In the genomic region with DNA sequence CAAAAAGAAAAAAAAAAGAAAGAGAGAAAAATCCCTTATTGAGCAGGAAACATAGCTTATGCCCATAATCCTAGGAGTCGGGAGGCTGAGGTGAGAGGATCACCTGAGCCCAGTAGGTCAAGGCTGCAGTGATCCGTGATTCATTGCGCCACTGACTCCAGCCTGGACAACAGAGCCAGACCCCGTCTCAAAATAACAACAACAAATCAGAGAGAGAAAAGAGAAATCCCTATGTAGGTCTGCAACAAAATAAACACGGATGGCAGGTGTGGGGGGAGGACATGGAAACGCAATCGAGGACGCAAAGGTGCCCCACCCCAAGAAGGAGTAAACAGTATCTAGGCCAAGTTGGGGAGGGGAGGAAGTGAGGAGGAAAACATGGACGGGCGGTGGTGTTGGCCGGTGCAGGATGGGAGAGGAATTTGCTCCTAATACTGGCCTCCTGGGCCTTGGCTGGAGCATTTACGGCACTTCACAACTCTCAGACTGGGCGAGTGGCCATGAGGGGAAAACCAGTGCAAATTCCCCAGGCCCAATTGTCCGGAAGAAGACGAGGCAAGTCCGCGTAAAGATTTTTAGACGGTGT, we compare ENCODE assay signal across 8 cellular contexts. TPM values are rescaled to one million over a fixed set of nuclear protein-coding genes. Genes with fewer than 3 reads are reported as not detected.
DNase-seq lines count a peak whose midpoint lies in the region; ATAC-seq, FAIRE-seq and TF ChIP-seq lines count a peak whose summit lies in the region.

No MANE protein-coding gene starts in this region.

- H3K9me3 Mint-ChIP-seq in astrocyte (ENCODE audit: unreplicated experiment) (peaks cover 2% of the 10 kb centered on the region), type B pancreatic cell (peaks cover 3% of the 10 kb centered on the region)

- peaks cover 40% of the 10 kb centered on the region for H3K79me2 ChIP-seq in astrocyte (ENCODE audit: insufficient read depth, low read length)
- peaks cover 54% of the 10 kb centered on the region for H3K79me2 ChIP-seq in HepG2 (ENCODE audit: insufficient read depth, low read length)

- H3K4me1 ChIP-seq in astrocyte (ENCODE audit: insufficient read depth, low read length), result peaks cover 9% of the 10 kb centered on the region
- H3K4me1 ChIP-seq in HepG2 (ENCODE audit: insufficient read depth, low read length), result peaks cover 69% of the 10 kb centered on the region

- H4K20me1 ChIP-seq in astrocyte (ENCODE audit: insufficient read depth, low read length) (peaks cover 30% of the 10 kb centered on the region), HepG2 (ENCODE audit: insufficient read depth, low read length) (peaks cover 13% of the 10 kb centered on the region)

- H3K27me3 Mint-ChIP-seq in astrocyte (ENCODE audit: low read depth, unreplicated experiment), result no peaks in the 10 kb centered on the region
- no peaks in the 10 kb centered on the region for H3K27me3 Mint-ChIP-seq in type B pancreatic cell

- H3K36me3 ChIP-seq in astrocyte (ENCODE audit: insufficient read depth, low read length), result peaks cover 19% of the 10 kb centered on the region
- peaks cover 7 to 24% of the 10 kb centered on the region in 2 experiments; a peak in 4 of 5 replicates for H3K36me3 ChIP-seq in HepG2 (replicated peaks in 1 of 2; ENCODE audit: control insufficient read depth in 1 of 2, insufficient read depth in 2 of 2, low read length in 2 of 2)

- no peak for TF ChIP-seq POLR2A in HepG2 (IDR thresholded peaks at IDR 0.05; ENCODE audit: insufficient read depth in 1 of 2, low read depth in 2 of 2, low read length in 2 of 2)

- TF ChIP-seq CTCF in AG09309 (IDR thresholded peaks at IDR 0.05; ENCODE audit: control insufficient read depth, insufficient read depth, low read depth, low read length, missing control alignments) (no peak), astrocyte (IDR thresholded peaks at IDR 0.05; ENCODE audit: insufficient read depth, low read depth, low read length) (no peak), HepG2 (CRISPR knock-in tag; IDR thresholded peaks at IDR 0.05) (no peak), type B pancreatic cell (conservative IDR thresholded peaks at IDR 0.05) (no peak)

- 91% methylated on average over 18 of the region's 18 CpGs for WGBS in HepG2 (ENCODE audit: low lambda C conversion rate)

- H3K27ac Mint-ChIP-seq in astrocyte (ENCODE audit: unreplicated experiment) (peak overlapping the region; percentile 98), type B pancreatic cell (peak overlapping the region; percentile 100)

- H2AFZ ChIP-seq in astrocyte (ENCODE audit: low read depth, low read length), result no peak overlapping the region
- no peak overlapping the region for H2AFZ ChIP-seq in HepG2 (ENCODE audit: low read length)

- intact Hi-C loops in HepG2 (cut with micrococcal nuclease; ENCODE audit: unreplicated experiment), result loop anchor here (5.0 kb wide), 1 partner anchor 39 kb away; the partner anchor contains the start of gene ILF2

- H3K27ac ChIP-seq in astrocyte (ENCODE audit: low read depth, low read length) (peak overlapping the region; percentile 100), HepG2 (ENCODE audit: extremely low read length, insufficient read depth, low read length) (peak overlapping the region; percentile 100)

- H3K4me3 Mint-ChIP-seq in astrocyte (ENCODE audit: unreplicated experiment) (peak overlapping the region; percentile 97), type B pancreatic cell (peak overlapping the region; percentile 99)

- FAIRE-seq in astrocyte (lab: Jason Lieb, UNC) (no peak), HepG2 (lab: Jason Lieb, UNC) (no peak)

- H3K9me3 ChIP-seq in astrocyte (ENCODE audit: insufficient read depth, low read depth, low read length), result no peaks in the 10 kb centered on the region
- no peaks in the 10 kb centered on the region for H3K9me3 ChIP-seq in HepG2 (ENCODE audit: low read length)

- peak; percentile 6 for ATAC-seq in HG02759 (IDR thresholded peaks at IDR 0.05; ENCODE audit: unreplicated experiment)
- ATAC-seq in HepG2, result no peak

- CTCF ChIA-PET in HepG2 (lab: Yijun Ruan, JAX; ENCODE audit: low intra/inter-chr PET ratio, low total read pairs), result no interaction called here

- in situ Hi-C loops in HepG2 (cut with HindIII; ENCODE audit: extremely low pct_ligation_motif_present, low pct_unique_long_range_greater_than_20kb) (no loop called here), ACHN (cut with HindIII; ENCODE audit: low pct_ligation_motif_present, low pct_unique_long_range_greater_than_20kb, low sequenced_read_pairs) (no loop called here)

- TF ChIP-seq RAD21 in HepG2 (CRISPR knock-in tag; IDR thresholded peaks at IDR 0.05), result no peak

- no TSS peak for BruUV-seq in HepG2 (replicated peaks; lab: Mats Ljungman, UMichigan)

- no peak for TF ChIP-seq EP300 in HepG2 (IDR thresholded peaks at IDR 0.05; ENCODE audit: low read depth in 2 of 2, low read length in 2 of 2)
- TF ChIP-seq EP300 in HepG2 (CRISPR knock-in tag; IDR thresholded peaks at IDR 0.05; ENCODE audit: borderline replicate concordance), result no peak

- H3K27me3 ChIP-seq in astrocyte (ENCODE audit: insufficient read depth, low read length) (no peaks in the 10 kb centered on the region), HepG2 (ENCODE audit: control insufficient read depth in 1 of 2, insufficient read depth in 2 of 2, low read length in 2 of 2) (no peaks in the 10 kb centered on the region)

- H3K9ac ChIP-seq in astrocyte (ENCODE audit: low read length) (peak overlapping the region; percentile 100), HepG2 (ENCODE audit: insufficient read depth, low read depth, low read length) (no peak overlapping the region)

- peak overlapping the region; percentile 94 for H3K4me2 ChIP-seq in astrocyte (ENCODE audit: low read length)
- peak overlapping the region; percentile 33 for H3K4me2 ChIP-seq in HepG2 (ENCODE audit: low read depth, low read length)

- H3K4me1 Mint-ChIP-seq in astrocyte (ENCODE audit: low read depth, unreplicated experiment), result peaks cover 14% of the 10 kb centered on the region
- H3K4me1 Mint-ChIP-seq in type B pancreatic cell (ENCODE audit: unreplicated experiment), result peaks cover 30% of the 10 kb centered on the region

- POLR2A ChIA-PET in HepG2 (lab: Yijun Ruan, JAX), result interaction anchor here (0.5 to 2.7 kb wide), 32 partner anchors 10 to 345 kb away, joined by 3 to 63 read pairs (median 5); partner anchors contain the start of genes ILF2, INTS3, S100A14 and S100A16

- peaks cover 9% of the 10 kb centered on the region for H3K36me3 Mint-ChIP-seq in astrocyte (ENCODE audit: low read depth, unreplicated experiment)
- H3K36me3 Mint-ChIP-seq in type B pancreatic cell, result peaks cover 28% of the 10 kb centered on the region

- H3K4me3 ChIP-seq in AG09309 (ENCODE audit: control insufficient read depth, low read depth, low read length) (peak overlapping the region; percentile 89), astrocyte (ENCODE audit: insufficient read depth, low read depth, low read length) (peak overlapping the region; percentile 93), HepG2 (replicated peaks in 1 of 3; ENCODE audit: insufficient read depth in 1 of 3, low read depth in 2 of 3, low read length in 3 of 3) (no peak overlapping the region; a peak in 1 of 6 replicates)

- no peak for DNase-seq in AG09309 (ENCODE audit: low read depth)
- DNase-seq in astrocyte (ENCODE audit: low read depth), result no peak
- DNase-seq in HepG2 (ENCODE audit: low spot score), result no peak
- no peak for DNase-seq in type B pancreatic cell (ENCODE audit: extremely low spot score, unreplicated experiment)
- DNase-seq in ACHN, result no peak
- no peak for DNase-seq in NOMO-1 (lab: John Stamatoyannopoulos, UW; ENCODE audit: unreplicated experiment in 2 of 2)
- DNase-seq in NCI-H1436 treated with DMSO at 0.1 percent for 48 hours (lab: John Stamatoyannopoulos, UW), result no peak

RNA-seq across cellular contexts. Expression of gene CHTOP, which starts 0.6 kb away (rescaled TPM):
- total RNA-seq in astrocyte (46.7 and 56.4 TPM in 2 replicates), HepG2 (2016; rRNA removed; fragmentation: Illumina TruSeq; extraction: Trizol) (35.4 and 38.0 TPM in 2 replicates), type B pancreatic cell (ENCODE audit: low replicate concordance) (87.5 and 108 TPM in 2 replicates)
- total RNA-seq in HepG2 (2016; cell fraction: cytosol; rRNA removed; fragmentation: Illumina TruSeq; extraction: Trizol; ENCODE audit: low read depth), result 14.3 and 17.0 TPM in 2 replicates
- total RNA-seq in HepG2 (2016; cell fraction: insoluble cytoplasmic fraction; rRNA removed; fragmentation: Illumina TruSeq; extraction: Trizol), result 34.0 and 41.6 TPM in 2 replicates
- 24.6 and 26.6 TPM in 2 replicates for total RNA-seq in HepG2 (2016; cell fraction: membrane; rRNA removed; fragmentation: Illumina TruSeq; extraction: Trizol)
- total RNA-seq in HepG2 (2016; cell fraction: nucleus; rRNA removed; fragmentation: Illumina TruSeq; extraction: Trizol), result 60.5 and 67.4 TPM in 2 replicates
- 47.1 and 51.9 TPM in 2 replicates for polyA plus RNA-seq in HepG2 (2011; rRNA removed)
- polyA plus RNA-seq in HepG2 (2011; cell fraction: cytosol; rRNA removed), result 33.6 and 37.2 TPM in 2 replicates
- 57.8 and 64.5 TPM in 2 replicates for polyA plus RNA-seq in HepG2 (2011; cell fraction: nucleus; rRNA removed)
- polyA plus RNA-seq in HepG2 (2012), result 40.9 and 49.6 TPM in 2 replicates
- polyA plus RNA-seq in HepG2 (2016; cell fraction: cytosol; fragmentation: Illumina TruSeq; extraction: Trizol; ENCODE audit: low read depth), result 11.0 and 11.5 TPM in 2 replicates
- polyA plus RNA-seq in HepG2 (2016; cell fraction: insoluble cytoplasmic fraction; fragmentation: Illumina TruSeq; extraction: Trizol; ENCODE audit: low read depth), result 59.9 and 65.3 TPM in 2 replicates
- polyA plus RNA-seq in HepG2 (2016; cell fraction: membrane; fragmentation: Illumina TruSeq; extraction: Trizol; ENCODE audit: low read depth), result 17.8 and 18.3 TPM in 2 replicates
- 108 TPM in 2 replicates for polyA plus RNA-seq in HepG2 (2016; cell fraction: nucleus; fragmentation: Illumina TruSeq; extraction: Trizol; ENCODE audit: insufficient read depth, low read depth)
- 34.2 and 56.3 TPM in 2 replicates for polyA minus RNA-seq in HepG2 (2011; rRNA and poly(A)+ RNA removed; ENCODE audit: low replicate concordance)
- 16.0 and 16.8 TPM in 2 replicates for polyA minus RNA-seq in HepG2 (2011; cell fraction: cytosol; rRNA and poly(A)+ RNA removed)
- polyA minus RNA-seq in HepG2 (2011; cell fraction: nucleus; rRNA and poly(A)+ RNA removed), result 134 and 152 TPM in 2 replicates

RNA-seq across cellular contexts. Expression of gene S100A1, which starts 5.0 kb away (rescaled TPM):
- total RNA-seq in astrocyte (1.7 and 4.1 TPM in 2 replicates), HepG2 (2016; rRNA removed; fragmentation: Illumina TruSeq; extraction: Trizol) (120 and 151 TPM in 2 replicates), type B pancreatic cell (ENCODE audit: low replicate concordance) (0.97 TPM in 1 of 2 replicates, not detected in the other)
- 28.0 and 35.5 TPM in 2 replicates for total RNA-seq in HepG2 (2016; cell fraction: cytosol; rRNA removed; fragmentation: Illumina TruSeq; extraction: Trizol; ENCODE audit: low read depth)
- 119 and 133 TPM in 2 replicates for total RNA-seq in HepG2 (2016; cell fraction: insoluble cytoplasmic fraction; rRNA removed; fragmentation: Illumina TruSeq; extraction: Trizol)
- 48.1 and 56.1 TPM in 2 replicates for total RNA-seq in HepG2 (2016; cell fraction: membrane; rRNA removed; fragmentation: Illumina TruSeq; extraction: Trizol)
- total RNA-seq in HepG2 (2016; cell fraction: nucleus; rRNA removed; fragmentation: Illumina TruSeq; extraction: Trizol), result 54.6 and 59.6 TPM in 2 replicates
- polyA plus RNA-seq in HepG2 (2011; rRNA removed), result 238 and 251 TPM in 2 replicates
- polyA plus RNA-seq in HepG2 (2011; cell fraction: cytosol; rRNA removed), result 339 and 395 TPM in 2 replicates
- polyA plus RNA-seq in HepG2 (2011; cell fraction: nucleus; rRNA removed), result 68.2 and 87.5 TPM in 2 replicates
- polyA plus RNA-seq in HepG2 (2012), result 109 and 178 TPM in 2 replicates
- 100 and 132 TPM in 2 replicates for polyA plus RNA-seq in HepG2 (2016; cell fraction: cytosol; fragmentation: Illumina TruSeq; extraction: Trizol; ENCODE audit: low read depth)
- 381 and 401 TPM in 2 replicates for polyA plus RNA-seq in HepG2 (2016; cell fraction: insoluble cytoplasmic fraction; fragmentation: Illumina TruSeq; extraction: Trizol; ENCODE audit: low read depth)
- 143 and 156 TPM in 2 replicates for polyA plus RNA-seq in HepG2 (2016; cell fraction: membrane; fragmentation: Illumina TruSeq; extraction: Trizol; ENCODE audit: low read depth)
- polyA plus RNA-seq in HepG2 (2016; cell fraction: nucleus; fragmentation: Illumina TruSeq; extraction: Trizol; ENCODE audit: insufficient read depth, low read depth), result 222 and 236 TPM in 2 replicates
- 3.5 and 272 TPM in 2 replicates for polyA minus RNA-seq in HepG2 (2011; rRNA and poly(A)+ RNA removed; ENCODE audit: low replicate concordance)
- 102 and 128 TPM in 2 replicates for polyA minus RNA-seq in HepG2 (2011; cell fraction: cytosol; rRNA and poly(A)+ RNA removed)
- 35.0 and 41.2 TPM in 2 replicates for polyA minus RNA-seq in HepG2 (2011; cell fraction: nucleus; rRNA and poly(A)+ RNA removed)

RNA-seq across cellular contexts. Expression of gene S100A13, which starts 5.9 kb away (rescaled TPM):
- total RNA-seq in astrocyte (134 and 172 TPM in 2 replicates), HepG2 (2016; rRNA removed; fragmentation: Illumina TruSeq; extraction: Trizol) (89.5 and 115 TPM in 2 replicates), type B pancreatic cell (ENCODE audit: low replicate concordance) (58.3 and 102 TPM in 2 replicates)
- 78.4 and 101 TPM in 2 replicates for total RNA-seq in HepG2 (2016; cell fraction: cytosol; rRNA removed; fragmentation: Illumina TruSeq; extraction: Trizol; ENCODE audit: low read depth)
- 101 and 125 TPM in 2 replicates for total RNA-seq in HepG2 (2016; cell fraction: insoluble cytoplasmic fraction; rRNA removed; fragmentation: Illumina TruSeq; extraction: Trizol)
- total RNA-seq in HepG2 (2016; cell fraction: membrane; rRNA removed; fragmentation: Illumina TruSeq; extraction: Trizol), result 88.5 and 93.4 TPM in 2 replicates
- 30.0 and 35.1 TPM in 2 replicates for total RNA-seq in HepG2 (2016; cell fraction: nucleus; rRNA removed; fragmentation: Illumina TruSeq; extraction: Trizol)
- 172 TPM in 2 replicates for polyA plus RNA-seq in HepG2 (2011; rRNA removed)
- polyA plus RNA-seq in HepG2 (2011; cell fraction: cytosol; rRNA removed), result 139 and 163 TPM in 2 replicates
- polyA plus RNA-seq in HepG2 (2011; cell fraction: nucleus; rRNA removed), result 32.1 and 42.4 TPM in 2 replicates
- 56.6 and 75.4 TPM in 2 replicates for polyA plus RNA-seq in HepG2 (2012)
- 82.7 and 114 TPM in 2 replicates for polyA plus RNA-seq in HepG2 (2016; cell fraction: cytosol; fragmentation: Illumina TruSeq; extraction: Trizol; ENCODE audit: low read depth)
- polyA plus RNA-seq in HepG2 (2016; cell fraction: insoluble cytoplasmic fraction; fragmentation: Illumina TruSeq; extraction: Trizol; ENCODE audit: low read depth), result 106 and 116 TPM in 2 replicates
- 65.7 and 84.0 TPM in 2 replicates for polyA plus RNA-seq in HepG2 (2016; cell fraction: membrane; fragmentation: Illumina TruSeq; extraction: Trizol; ENCODE audit: low read depth)
- 50.7 and 51.1 TPM in 2 replicates for polyA plus RNA-seq in HepG2 (2016; cell fraction: nucleus; fragmentation: Illumina TruSeq; extraction: Trizol; ENCODE audit: insufficient read depth, low read depth)
- 42.6 and 182 TPM in 2 replicates for polyA minus RNA-seq in HepG2 (2011; rRNA and poly(A)+ RNA removed; ENCODE audit: low replicate concordance)
- 11.7 and 13.7 TPM in 2 replicates for polyA minus RNA-seq in HepG2 (2011; cell fraction: cytosol; rRNA and poly(A)+ RNA removed)
- polyA minus RNA-seq in HepG2 (2011; cell fraction: nucleus; rRNA and poly(A)+ RNA removed), result 6.7 and 6.8 TPM in 2 replicates

RNA-seq across cellular contexts. Expression of gene S100A14, which starts 17.1 kb away (rescaled TPM):
- total RNA-seq in astrocyte (0.38 and 0.57 TPM in 2 replicates), HepG2 (2016; rRNA removed; fragmentation: Illumina TruSeq; extraction: Trizol) (1.4 and 2.0 TPM in 2 replicates), type B pancreatic cell (ENCODE audit: low replicate concordance) (139 and 266 TPM in 2 replicates)
- total RNA-seq in HepG2 (2016; cell fraction: cytosol; rRNA removed; fragmentation: Illumina TruSeq; extraction: Trizol; ENCODE audit: low read depth), result 1.2 and 1.6 TPM in 2 replicates
- total RNA-seq in HepG2 (2016; cell fraction: insoluble cytoplasmic fraction; rRNA removed; fragmentation: Illumina TruSeq; extraction: Trizol), result 1.8 and 2.4 TPM in 2 replicates
- total RNA-seq in HepG2 (2016; cell fraction: membrane; rRNA removed; fragmentation: Illumina TruSeq; extraction: Trizol), result 2.2 and 2.4 TPM in 2 replicates
- 0.75 and 1.1 TPM in 2 replicates for total RNA-seq in HepG2 (2016; cell fraction: nucleus; rRNA removed; fragmentation: Illumina TruSeq; extraction: Trizol)
- polyA plus RNA-seq in HepG2 (2011; rRNA removed), result 7.7 and 10.8 TPM in 2 replicates
- polyA plus RNA-seq in HepG2 (2011; cell fraction: cytosol; rRNA removed), result 11.2 and 16.8 TPM in 2 replicates
- 1.5 and 3.7 TPM in 2 replicates for polyA plus RNA-seq in HepG2 (2011; cell fraction: nucleus; rRNA removed)
- polyA plus RNA-seq in HepG2 (2012), result 4.8 and 6.4 TPM in 2 replicates
- polyA plus RNA-seq in HepG2 (2016; cell fraction: cytosol; fragmentation: Illumina TruSeq; extraction: Trizol; ENCODE audit: low read depth), result 1.8 and 2.7 TPM in 2 replicates
- 2.4 and 2.9 TPM in 2 replicates for polyA plus RNA-seq in HepG2 (2016; cell fraction: insoluble cytoplasmic fraction; fragmentation: Illumina TruSeq; extraction: Trizol; ENCODE audit: low read depth)
- polyA plus RNA-seq in HepG2 (2016; cell fraction: membrane; fragmentation: Illumina TruSeq; extraction: Trizol; ENCODE audit: low read depth), result 3.3 TPM in 2 replicates
- polyA plus RNA-seq in HepG2 (2016; cell fraction: nucleus; fragmentation: Illumina TruSeq; extraction: Trizol; ENCODE audit: insufficient read depth, low read depth), result 1.6 and 2.4 TPM in 2 replicates
- 2.0 and 23.9 TPM in 2 replicates for polyA minus RNA-seq in HepG2 (2011; rRNA and poly(A)+ RNA removed; ENCODE audit: low replicate concordance)
- 1.5 and 2.7 TPM in 2 replicates for polyA minus RNA-seq in HepG2 (2011; cell fraction: cytosol; rRNA and poly(A)+ RNA removed)
- polyA minus RNA-seq in HepG2 (2011; cell fraction: nucleus; rRNA and poly(A)+ RNA removed), result not detected in 2 replicates

RNA-seq across cellular contexts. Expression of gene S100A16, which starts 20.3 kb away (rescaled TPM):
- 48.8 and 54.4 TPM in 2 replicates for total RNA-seq in astrocyte
- 46.0 and 51.2 TPM in 2 replicates for total RNA-seq in HepG2 (2016; rRNA removed; fragmentation: Illumina TruSeq; extraction: Trizol)
- total RNA-seq in HepG2 (2016; cell fraction: cytosol; rRNA removed; fragmentation: Illumina TruSeq; extraction: Trizol; ENCODE audit: low read depth), result 35.2 and 50.8 TPM in 2 replicates
- 46.0 and 49.1 TPM in 2 replicates for total RNA-seq in HepG2 (2016; cell fraction: insoluble cytoplasmic fraction; rRNA removed; fragmentation: Illumina TruSeq; extraction: Trizol)
- total RNA-seq in HepG2 (2016; cell fraction: membrane; rRNA removed; fragmentation: Illumina TruSeq; extraction: Trizol), result 64.5 and 88.0 TPM in 2 replicates
- 17.2 and 18.5 TPM in 2 replicates for total RNA-seq in HepG2 (2016; cell fraction: nucleus; rRNA removed; fragmentation: Illumina TruSeq; extraction: Trizol)
- polyA plus RNA-seq in HepG2 (2011; rRNA removed), result 195 and 203 TPM in 2 replicates
- polyA plus RNA-seq in HepG2 (2011; cell fraction: cytosol; rRNA removed), result 207 and 257 TPM in 2 replicates
- polyA plus RNA-seq in HepG2 (2011; cell fraction: nucleus; rRNA removed), result 63.0 and 64.5 TPM in 2 replicates
- polyA plus RNA-seq in HepG2 (2012), result 50.0 and 61.9 TPM in 2 replicates
- 56.0 and 73.0 TPM in 2 replicates for polyA plus RNA-seq in HepG2 (2016; cell fraction: cytosol; fragmentation: Illumina TruSeq; extraction: Trizol; ENCODE audit: low read depth)
- polyA plus RNA-seq in HepG2 (2016; cell fraction: insoluble cytoplasmic fraction; fragmentation: Illumina TruSeq; extraction: Trizol; ENCODE audit: low read depth), result 58.3 and 61.2 TPM in 2 replicates
- polyA plus RNA-seq in HepG2 (2016; cell fraction: membrane; fragmentation: Illumina TruSeq; extraction: Trizol; ENCODE audit: low read depth), result 82.4 and 91.4 TPM in 2 replicates
- polyA plus RNA-seq in HepG2 (2016; cell fraction: nucleus; fragmentation: Illumina TruSeq; extraction: Trizol; ENCODE audit: insufficient read depth, low read depth), result 34.9 and 35.7 TPM in 2 replicates
- polyA minus RNA-seq in HepG2 (2011; rRNA and poly(A)+ RNA removed; ENCODE audit: low replicate concordance), result 116 and 347 TPM in 2 replicates
- 41.2 and 43.1 TPM in 2 replicates for polyA minus RNA-seq in HepG2 (2011; cell fraction: cytosol; rRNA and poly(A)+ RNA removed)
- 31.9 and 35.2 TPM in 2 replicates for polyA minus RNA-seq in HepG2 (2011; cell fraction: nucleus; rRNA and poly(A)+ RNA removed)
- 173 and 517 TPM in 2 replicates for total RNA-seq in type B pancreatic cell (ENCODE audit: low replicate concordance)

Comparison
In these comparisons a context has a peak if more than half of its experiments do, and no peak if none do; other contexts are left out.
1. H3K4me3 ChIP-seq: peak in AG09309 (single experiment) and astrocyte (single experiment); none in HepG2 (0 of 3).